Comparison of ENCODE assay signal across 8 cellular contexts in the genomic region with DNA sequence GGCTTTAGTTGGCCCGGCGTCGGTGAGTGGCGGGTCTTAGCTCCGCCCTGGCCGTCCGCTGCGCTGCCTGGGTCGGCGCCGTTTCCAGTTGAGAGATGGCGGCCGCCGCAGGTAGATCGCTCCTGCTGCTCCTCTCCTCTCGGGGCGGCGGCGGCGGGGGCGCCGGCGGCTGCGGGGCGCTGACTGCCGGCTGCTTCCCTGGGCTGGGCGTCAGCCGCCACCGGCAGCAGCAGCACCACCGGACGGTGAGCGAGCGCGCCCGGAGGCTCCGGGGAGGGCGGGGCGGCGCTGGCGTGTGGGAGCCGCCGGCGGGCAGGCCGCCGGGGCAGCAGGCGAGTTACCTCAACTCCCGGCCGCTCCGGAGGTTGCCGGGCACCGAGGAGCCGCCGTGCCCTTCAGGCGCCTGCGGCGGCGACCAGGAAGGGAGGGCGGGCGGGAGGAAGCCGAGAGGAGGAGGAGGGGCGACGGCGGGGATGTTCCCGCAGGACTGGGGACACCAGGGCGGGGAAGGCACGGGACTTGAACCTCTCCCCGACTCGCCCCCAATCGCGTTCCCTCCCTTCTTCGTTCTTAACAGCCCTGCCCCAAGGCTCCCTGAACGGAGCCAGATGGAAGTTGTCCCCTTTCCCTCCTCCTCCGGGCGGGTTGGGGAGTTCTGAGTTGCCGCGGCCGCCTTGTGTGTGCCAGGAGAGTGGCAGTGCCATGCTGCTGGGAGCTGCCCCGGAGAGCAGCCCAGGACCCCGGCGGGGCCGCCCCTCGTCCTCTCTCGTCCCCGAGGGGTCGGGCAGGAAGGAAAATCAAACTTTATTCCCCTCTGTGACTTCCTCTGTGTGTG. TPM values are rescaled to one million over a fixed set of nuclear protein-coding genes. Genes with fewer than 3 reads are reported as not detected.
A peak's percentile ranks its signal among the peaks of the same experiment; 100 is the strongest.
DNase-seq lines count a peak whose midpoint lies in the region; FAIRE-seq and TF ChIP-seq lines count a peak whose summit lies in the region.

Gene MCU (plus strand): TSS at position 87 of the 835 bp plus-strand sequence. CDS start 9 bp downstream, at position 96.

- TF ChIP-seq POLR2A in H54 (IDR thresholded peaks at IDR 0.05; ENCODE audit: low read depth, low read length): peak; percentile 75

- H3K4me1 Mint-ChIP-seq in T-helper 2 cell treated with Interferon-gamma antibody and Interleukin-4, amounts not matched to agents 5 μg/mL and 100 μg/mL, for 36 hours (ENCODE audit: low read depth): peaks cover 20% of the 10 kb centered on the region

- H3K27ac Mint-ChIP-seq in T-helper 2 cell treated with Interferon-gamma antibody and Interleukin-4, amounts not matched to agents 5 μg/mL and 100 μg/mL, for 36 hours: peak within 1 kb of the TSS; percentile 37

- H3K27me3 Mint-ChIP-seq in T-helper 2 cell treated with Interferon-gamma antibody and Interleukin-4, amounts not matched to agents 5 μg/mL and 100 μg/mL, for 36 hours (ENCODE audit: low read depth): peaks cover 11% of the 10 kb centered on the region

- no peaks in the 10 kb centered on the region for H3K9me3 ChIP-seq in MG63

- H3K27me3 ChIP-seq in GM06990 (replicated peaks; ENCODE audit: control insufficient read depth, insufficient read depth, low read length): no peaks in the 10 kb centered on the region
- H3K27me3 ChIP-seq in MG63: no peaks in the 10 kb centered on the region

- no peak for FAIRE-seq in H54 (lab: Jason Lieb, UNC)

- no peaks in the 10 kb centered on the region for H3K36me3 Mint-ChIP-seq in T-helper 2 cell treated with Interferon-gamma antibody and Interleukin-4, amounts not matched to agents 5 μg/mL and 100 μg/mL, for 36 hours (ENCODE audit: low read depth)

- H3K36me3 ChIP-seq in GM06990 (ENCODE audit: control insufficient read depth, insufficient read depth, low read length): no peaks in the 10 kb centered on the region
- H3K36me3 ChIP-seq in MG63: no peaks in the 10 kb centered on the region

- peak within 1 kb of the TSS; percentile 70 for H3K4me3 ChIP-seq in GM06990 (replicated peaks; ENCODE audit: low read depth, low read length)
- peak within 1 kb of the TSS; percentile 80 for H3K4me3 ChIP-seq in MG63
- H3K4me3 ChIP-seq in retinal pigment epithelial cell (ENCODE audit: low read length): peak within 1 kb of the TSS; percentile 97

- TF ChIP-seq CTCF in GM06990 (IDR thresholded peaks at IDR 0.05; ENCODE audit: insufficient read depth, low read length, poor library complexity, severe bottlenecking) (no peak), retinal pigment epithelial cell (conservative IDR thresholded peaks at IDR 0.05; ENCODE audit: low read depth, low read length) (no peak)

- H3K4me3 Mint-ChIP-seq in T-helper 2 cell treated with Interferon-gamma antibody and Interleukin-4, amounts not matched to agents 5 μg/mL and 100 μg/mL, for 36 hours: peak within 1 kb of the TSS; percentile 90

- DNase-seq in GM06990 (ENCODE audit: extremely low read depth, insufficient read length): peak; percentile 94
- DNase-seq in H54 (ENCODE audit: insufficient read length, low spot score): peak; percentile 47
- peak; percentile 94 for DNase-seq in MG63
- DNase-seq in T-helper 2 cell treated with Interferon-gamma antibody and Interleukin-4, amounts not matched to agents 5 μg/mL and 100 μg/mL, for 36 hours (ENCODE audit: low spot score): peak; percentile 91
- peak; percentile 97 for DNase-seq in astrocyte of the hippocampus (ENCODE audit: low read depth, low spot score)
- peak; percentile 34 to 93 for DNase-seq in hippocampal formation (lab: John Stamatoyannopoulos, UW)
- no peak for DNase-seq in retinal pigment epithelial cell (ENCODE audit: low read depth)
- DNase-seq in NCI-H1694 treated with DMSO at 0.1 percent for 48 hours (lab: John Stamatoyannopoulos, UW): no peak

- no peaks in the 10 kb centered on the region for H3K9me3 Mint-ChIP-seq in T-helper 2 cell treated with Interferon-gamma antibody and Interleukin-4, amounts not matched to agents 5 μg/mL and 100 μg/mL, for 36 hours

RNA-seq across cellular contexts. Expression of gene MCU, which starts in this region (rescaled TPM):
- 24.5 and 41.3 TPM in 2 replicates for total RNA-seq in MG63 (2014; rRNA removed; shearing (Covaris generic); ENCODE audit: low replicate concordance)

Comparison
In these comparisons a context has a peak if more than half of its experiments do, and no peak if none do; other contexts are left out.
1. DNase-seq: peak in GM06990 (single experiment), H54 (single experiment), MG63 (single experiment), T-helper 2 cell treated with Interferon-gamma antibody and Interleukin-4, amounts not matched to agents 5 μg/mL and 100 μg/mL, for 36 hours (single experiment), astrocyte of the hippocampus (single experiment) and hippocampal formation (2 of 2); none in retinal pigment epithelial cell (single experiment) and NCI-H1694 treated with DMSO at 0.1 percent for 48 hours (single experiment).
2. Peak in every context shown above with its lines, with median percentiles within 50 percentile points of each other: H3K4me3 ChIP-seq.